In the genomic region with DNA sequence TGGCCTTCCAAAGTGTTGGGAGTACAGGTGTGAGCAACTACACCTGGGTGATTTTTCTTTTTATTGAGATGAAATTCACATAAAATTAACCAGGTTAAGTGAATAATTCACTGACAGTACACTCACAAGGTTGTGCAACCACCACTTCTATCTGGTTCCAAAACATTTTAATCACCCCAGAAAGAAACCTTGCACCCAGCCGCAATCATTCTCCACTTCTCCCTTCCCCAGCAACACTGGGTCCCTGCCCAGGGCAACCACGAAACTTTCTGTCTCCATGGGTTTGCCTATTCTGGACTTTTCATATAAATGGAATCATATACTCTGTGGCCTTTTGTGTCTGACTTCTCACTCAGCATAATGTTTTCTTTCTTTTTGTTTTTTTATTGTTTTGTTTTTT, we compare ENCODE assay signal across 23 cellular contexts. TPM values are rescaled to one million over a fixed set of nuclear protein-coding genes. Genes with fewer than 3 reads are reported as not detected.
DNase-seq lines count a peak whose midpoint lies in the region; ATAC-seq, FAIRE-seq and TF ChIP-seq lines count a peak whose summit lies in the region.
"Had no signal": no experiment of that assay in that cellular context is flagged by ENCODE, and none has a peak within 500 bp of the region (broad histone marks: within the 10 kb centered on the region; RNA-seq: fewer than 3 reads in every experiment).

No MANE protein-coding gene starts in this region.

- no peak overlapping the region for H3K9ac ChIP-seq in astrocyte (ENCODE audit: low read length)
- H3K9ac ChIP-seq in trophoblast cell (ENCODE audit: low read length) = no peak overlapping the region
- H3K9ac ChIP-seq: parathyroid adenoma had no signal

- peak; percentile 42 for ATAC-seq in left lobe of liver
- no peak for ATAC-seq in stimulated activated naive B cell treated with anti-CD40 and anti-IgM and Interleukin-4, amounts not matched to agents 10 μg/mL and 1 μg/mL and 100 μg/mL, for 72 hours (replicated peaks)
- no peak for ATAC-seq in GM18858 (IDR thresholded peaks at IDR 0.05; ENCODE audit: unreplicated experiment)
- ATAC-seq: activated CD8-positive, alpha-beta T cell treated with anti-CD3 and anti-CD28 coated beads for 36 hours; GM12878; naive thymus-derived CD4-positive, alpha-beta T cell; SK-N-SH treated with all-trans-retinoic acid at 6 μM for 48 hours; stimulated activated memory B cell treated with anti-CD40 and anti-IgM and Interleukin-4, amounts not matched to agents 10 μg/mL and 1 μg/mL and 100 μg/mL, for 72 hours had no signal

- no peak for FAIRE-seq in astrocyte (lab: Jason Lieb, UNC)
- FAIRE-seq: GM12878 had no signal

- H3K27ac Mint-ChIP-seq in activated T-cell treated with anti-CD3 and anti-CD28 coated beads, Interleukin-2, amount 50 U/mL, for 24 hours = peak overlapping the region; percentile 29
- H3K27ac Mint-ChIP-seq in astrocyte (ENCODE audit: unreplicated experiment) = no peak overlapping the region
- H3K27ac Mint-ChIP-seq in stimulated activated naive B cell treated with anti-CD40 and anti-IgM and Interleukin-4, amounts not matched to agents 10 μg/mL and 1 μg/mL and 100 μg/mL, for 72 hours = peak overlapping the region; percentile 51
- H3K27ac Mint-ChIP-seq: activated CD8-positive, alpha-beta T cell treated with anti-CD3 and anti-CD28 coated beads for 36 hours; activated naive CD4-positive, alpha-beta T cell treated with anti-CD3 and anti-CD28 coated beads for 36 hours; stimulated activated memory B cell treated with anti-CD40 and anti-IgM and Interleukin-4, amounts not matched to agents 10 μg/mL and 1 μg/mL and 100 μg/mL, for 72 hours had no signal

- no peak overlapping the region for H4K8ac ChIP-seq in trophoblast cell (ENCODE audit: low read depth, low read length)

- H3K4me1 Mint-ChIP-seq in activated T-cell treated with anti-CD3 and anti-CD28 coated beads, Interleukin-2, amount 50 U/mL, for 24 hours (ENCODE audit: low read depth) = peaks cover 4% of the 10 kb centered on the region
- H3K4me1 Mint-ChIP-seq in astrocyte (ENCODE audit: low read depth, unreplicated experiment) = peaks cover 11% of the 10 kb centered on the region
- peaks cover 0 to 17% of the 10 kb centered on the region in 2 donors for H3K4me1 Mint-ChIP-seq in stimulated activated naive B cell treated with anti-CD40 and anti-IgM and Interleukin-4, amounts not matched to agents 10 μg/mL and 1 μg/mL and 100 μg/mL, for 72 hours

- no peak overlapping the region for H2BK120ac ChIP-seq in trophoblast cell (ENCODE audit: insufficient read depth, low read length, poor library complexity)

- no peaks in the 10 kb centered on the region for H3K9me3 Mint-ChIP-seq in activated T-cell treated with anti-CD3 and anti-CD28 coated beads, Interleukin-2, amount 50 U/mL, for 24 hours
- H3K9me3 Mint-ChIP-seq in astrocyte (ENCODE audit: unreplicated experiment) = no peaks in the 10 kb centered on the region
- H3K9me3 Mint-ChIP-seq in stimulated activated naive B cell treated with anti-CD40 and anti-IgM and Interleukin-4, amounts not matched to agents 10 μg/mL and 1 μg/mL and 100 μg/mL, for 72 hours = no peaks in the 10 kb centered on the region
- H3K9me3 Mint-ChIP-seq: activated CD8-positive, alpha-beta T cell treated with anti-CD3 and anti-CD28 coated beads for 36 hours; activated naive CD4-positive, alpha-beta T cell treated with anti-CD3 and anti-CD28 coated beads for 36 hours; naive thymus-derived CD4-positive, alpha-beta T cell; stimulated activated memory B cell treated with anti-CD40 and anti-IgM and Interleukin-4, amounts not matched to agents 10 μg/mL and 1 μg/mL and 100 μg/mL, for 72 hours had no signal

- no CpG with 5 or more reads among the region's 2 CpGs for WGBS in trophoblast cell (ENCODE audit: extremely low coverage, insufficient coverage, insufficient read length)

- H4K20me1 ChIP-seq in astrocyte (ENCODE audit: insufficient read depth, low read length) = no peaks in the 10 kb centered on the region

- no peak overlapping the region for H3K14ac ChIP-seq in trophoblast cell (ENCODE audit: low read length)

- H3K79me1 ChIP-seq in trophoblast cell (ENCODE audit: low read length) = no peaks in the 10 kb centered on the region

- no peak overlapping the region for H3K4me3 Mint-ChIP-seq in activated T-cell treated with anti-CD3 and anti-CD28 coated beads, Interleukin-2, amount 50 U/mL, for 24 hours
- no peak overlapping the region for H3K4me3 Mint-ChIP-seq in astrocyte (ENCODE audit: unreplicated experiment)
- H3K4me3 Mint-ChIP-seq in stimulated activated naive B cell treated with anti-CD40 and anti-IgM and Interleukin-4, amounts not matched to agents 10 μg/mL and 1 μg/mL and 100 μg/mL, for 72 hours = no peak overlapping the region
- H3K4me3 Mint-ChIP-seq: activated CD8-positive, alpha-beta T cell treated with anti-CD3 and anti-CD28 coated beads for 36 hours; activated naive CD4-positive, alpha-beta T cell treated with anti-CD3 and anti-CD28 coated beads for 36 hours; naive thymus-derived CD4-positive, alpha-beta T cell; stimulated activated memory B cell treated with anti-CD40 and anti-IgM and Interleukin-4, amounts not matched to agents 10 μg/mL and 1 μg/mL and 100 μg/mL, for 72 hours had no signal

- H3K4me2 ChIP-seq in astrocyte (ENCODE audit: low read length) = no peak overlapping the region
- H3K4me2 ChIP-seq in trophoblast cell (ENCODE audit: low read length) = no peak overlapping the region

- H3K4me1 ChIP-seq in astrocyte (ENCODE audit: insufficient read depth, low read length) = peaks cover 2% of the 10 kb centered on the region
- H3K4me1 ChIP-seq in trophoblast cell (ENCODE audit: control insufficient read depth in 1 of 2, insufficient read depth in 2 of 2, low read length in 2 of 2) = no peaks in the 10 kb centered on the region

- H4K12ac ChIP-seq in trophoblast cell (ENCODE audit: low read depth, low read length) = no peak overlapping the region

- H2BK12ac ChIP-seq in trophoblast cell (ENCODE audit: low read length) = no peak overlapping the region

- no peak for DNase-seq in activated T-cell treated with anti-CD3 and anti-CD28 coated beads, Interleukin-2, amount 50 U/mL, for 24 hours
- no peak for DNase-seq in activated T-cell treated with anti-CD3 and anti-CD28 coated beads, Interleukin-2, amount 50 U/mL, for 48 hours
- DNase-seq in astrocyte (ENCODE audit: low read depth) (peak; percentile 39), left lobe of liver (ENCODE audit: low spot score) (no peak), D341Med (ENCODE audit: low spot score) (no peak), trophoblast cell (no peak)
- no peak for DNase-seq in stimulated activated naive B cell treated with anti-CD40 and anti-IgM and Interleukin-4, amounts not matched to agents 10 μg/mL and 1 μg/mL and 100 μg/mL, for 72 hours
- DNase-seq: activated CD8-positive, alpha-beta T cell treated with anti-CD3 and anti-CD28 coated beads for 36 hours; activated naive CD4-positive, alpha-beta T cell treated with anti-CD3 and anti-CD28 coated beads for 36 hours; activated T-cell treated with anti-CD3 and anti-CD28 coated beads, Interleukin-2, amount 50 U/mL, for 1 hour; cerebellar nuclear complex; DMS79 treated with DMSO at 0.1 percent for 48 hours; MG63; naive thymus-derived CD4-positive, alpha-beta T cell; NCI-H1694; NCI-H748 treated with DMSO at 0.1 percent for 48 hours had no signal

- peaks cover 4% of the 10 kb centered on the region for H3K36me3 Mint-ChIP-seq in activated T-cell treated with anti-CD3 and anti-CD28 coated beads, Interleukin-2, amount 50 U/mL, for 24 hours (ENCODE audit: low read depth)
- peaks cover 7% of the 10 kb centered on the region for H3K36me3 Mint-ChIP-seq in astrocyte (ENCODE audit: low read depth, unreplicated experiment)
- peaks cover 40 to 46% of the 10 kb centered on the region in 2 donors for H3K36me3 Mint-ChIP-seq in stimulated activated naive B cell treated with anti-CD40 and anti-IgM and Interleukin-4, amounts not matched to agents 10 μg/mL and 1 μg/mL and 100 μg/mL, for 72 hours
- H3K36me3 Mint-ChIP-seq: naive thymus-derived CD4-positive, alpha-beta T cell had no signal

- no peak overlapping the region for H3K27ac ChIP-seq in astrocyte (ENCODE audit: low read depth, low read length)
- H3K27ac ChIP-seq in trophoblast cell (ENCODE audit: low read depth, low read length) = no peak overlapping the region
- H3K27ac ChIP-seq: epithelial cell of prostate had no signal

- no peak overlapping the region for H2AK5ac ChIP-seq in trophoblast cell (ENCODE audit: low read length)

- no peak overlapping the region for H3K4ac ChIP-seq in trophoblast cell (ENCODE audit: low read depth, low read length)

- H3K18ac ChIP-seq in trophoblast cell (ENCODE audit: low read length) = no peak overlapping the region

- H3K9me3 ChIP-seq in astrocyte (ENCODE audit: insufficient read depth, low read depth, low read length) = no peaks in the 10 kb centered on the region
- H3K9me3 ChIP-seq in trophoblast cell (ENCODE audit: insufficient read depth, low read depth, low read length) = no peaks in the 10 kb centered on the region
- H3K9me3 ChIP-seq: MG63, thoracic aorta had no signal

- H3K36me3 ChIP-seq in astrocyte (ENCODE audit: insufficient read depth, low read length) (no peaks in the 10 kb centered on the region), trophoblast cell (ENCODE audit: control insufficient read depth in 1 of 2, insufficient read depth in 2 of 2, low read length in 2 of 2) (peaks cover 3 to 4% of the 10 kb centered on the region in 2 experiments)
- H3K36me3 ChIP-seq: MG63 had no signal

- no peak overlapping the region for H2BK5ac ChIP-seq in trophoblast cell (ENCODE audit: low read depth, low read length, poor library complexity)

- H3K27me3 Mint-ChIP-seq in activated T-cell treated with anti-CD3 and anti-CD28 coated beads, Interleukin-2, amount 50 U/mL, for 24 hours = no peaks in the 10 kb centered on the region
- no peaks in the 10 kb centered on the region for H3K27me3 Mint-ChIP-seq in astrocyte (ENCODE audit: low read depth, unreplicated experiment)
- no peaks in the 10 kb centered on the region for H3K27me3 Mint-ChIP-seq in stimulated activated naive B cell treated with anti-CD40 and anti-IgM and Interleukin-4, amounts not matched to agents 10 μg/mL and 1 μg/mL and 100 μg/mL, for 72 hours
- H3K27me3 Mint-ChIP-seq: activated CD8-positive, alpha-beta T cell treated with anti-CD3 and anti-CD28 coated beads for 36 hours; naive thymus-derived CD4-positive, alpha-beta T cell; stimulated activated memory B cell treated with anti-CD40 and anti-IgM and Interleukin-4, amounts not matched to agents 10 μg/mL and 1 μg/mL and 100 μg/mL, for 72 hours had no signal

- H4K91ac ChIP-seq in trophoblast cell (ENCODE audit: low read depth, low read length) = no peak overlapping the region

- no peak for TF ChIP-seq CTCF in astrocyte (IDR thresholded peaks at IDR 0.05; ENCODE audit: insufficient read depth, low read depth, low read length)

- no peak overlapping the region for H3K4me3 ChIP-seq in astrocyte (ENCODE audit: insufficient read depth, low read depth, low read length)
- no peak overlapping the region for H3K4me3 ChIP-seq in trophoblast cell (ENCODE audit: low read depth, low read length)
- H3K4me3 ChIP-seq: GM12878, MG63 had no signal

- H3K79me2 ChIP-seq in astrocyte (ENCODE audit: insufficient read depth, low read length) (no peaks in the 10 kb centered on the region), trophoblast cell (ENCODE audit: control insufficient read depth, insufficient read depth, low read length, poor library complexity) (no peaks in the 10 kb centered on the region)

- H3K27me3 ChIP-seq in astrocyte (ENCODE audit: insufficient read depth, low read length) (no peaks in the 10 kb centered on the region), trophoblast cell (ENCODE audit: insufficient read depth, low read length) (no peaks in the 10 kb centered on the region)
- H3K27me3 ChIP-seq: MG63 had no signal

- H2AFZ ChIP-seq in astrocyte (ENCODE audit: low read depth, low read length) = no peak overlapping the region
- H2AFZ ChIP-seq in trophoblast cell (ENCODE audit: insufficient read depth, low read length, poor library complexity) = no peak overlapping the region
- H2AFZ ChIP-seq: parathyroid adenoma had no signal

- no peak overlapping the region for H3K23ac ChIP-seq in trophoblast cell (ENCODE audit: low read length)

RNA-seq across cellular contexts. Expression of gene MLXIP, which starts 26.3 kb away (rescaled TPM):
- total RNA-seq in astrocyte = 62.5 and 73.4 TPM in 2 replicates
- 19.0 TPM for total RNA-seq in left lobe of liver
- polyA plus RNA-seq in trophoblast cell (2013) = 28.9 and 29.4 TPM in 2 replicates

RNA-seq across cellular contexts. Expression of gene BCL7A, which starts 30.6 kb away (rescaled TPM):
- total RNA-seq in astrocyte (8.5 and 9.6 TPM in 2 replicates), left lobe of liver (5.2 TPM)
- 5.1 and 5.2 TPM in 2 replicates for polyA plus RNA-seq in trophoblast cell (2013)
